1 cellular context compared by ENCODE assay signal in the genomic region with DNA sequence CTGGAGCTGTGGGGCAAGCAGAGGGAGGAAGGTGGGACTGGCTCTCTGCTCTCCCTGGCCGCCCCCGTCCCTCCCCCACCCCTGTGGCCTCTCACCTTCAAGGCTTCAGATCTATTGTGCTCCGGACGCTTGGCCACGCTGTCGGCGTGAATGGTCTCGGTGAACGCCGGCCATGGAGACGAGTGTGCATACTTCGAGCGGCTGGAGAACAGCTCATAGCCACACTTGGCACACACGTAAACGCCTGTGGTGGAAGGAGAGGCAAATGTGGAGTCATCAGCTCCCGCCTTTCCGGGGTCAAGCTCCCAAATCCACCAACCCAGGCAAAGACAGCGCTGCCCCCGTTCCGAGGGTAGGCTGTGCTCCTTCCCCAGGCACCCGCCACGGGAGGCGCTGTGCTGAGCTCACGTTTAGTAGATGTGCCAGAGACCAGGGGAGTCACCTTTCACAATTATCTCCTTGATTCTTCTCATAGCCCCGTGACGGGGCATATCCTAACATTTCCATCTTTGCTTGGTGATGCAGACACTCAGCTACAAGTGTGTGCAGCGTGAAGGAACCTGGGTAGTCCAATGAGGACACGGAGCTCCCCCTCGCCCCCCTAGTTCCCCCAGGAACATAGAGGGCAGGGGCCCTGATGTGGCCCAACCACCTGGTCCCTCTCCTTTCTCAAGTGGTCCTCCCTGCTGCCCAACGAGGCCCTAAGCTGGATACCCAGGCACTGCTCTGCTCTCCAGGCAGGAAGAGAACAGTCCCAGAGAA.
TF ChIP-seq lines count a peak whose summit lies in the region.

No MANE protein-coding gene starts in this region.

TF ChIP-seq in HepG2, 621 proteins besides CTCF, POLR2A, EP300 and RAD21 (continued from another document):
- TF ChIP-seq, protein P1, sequence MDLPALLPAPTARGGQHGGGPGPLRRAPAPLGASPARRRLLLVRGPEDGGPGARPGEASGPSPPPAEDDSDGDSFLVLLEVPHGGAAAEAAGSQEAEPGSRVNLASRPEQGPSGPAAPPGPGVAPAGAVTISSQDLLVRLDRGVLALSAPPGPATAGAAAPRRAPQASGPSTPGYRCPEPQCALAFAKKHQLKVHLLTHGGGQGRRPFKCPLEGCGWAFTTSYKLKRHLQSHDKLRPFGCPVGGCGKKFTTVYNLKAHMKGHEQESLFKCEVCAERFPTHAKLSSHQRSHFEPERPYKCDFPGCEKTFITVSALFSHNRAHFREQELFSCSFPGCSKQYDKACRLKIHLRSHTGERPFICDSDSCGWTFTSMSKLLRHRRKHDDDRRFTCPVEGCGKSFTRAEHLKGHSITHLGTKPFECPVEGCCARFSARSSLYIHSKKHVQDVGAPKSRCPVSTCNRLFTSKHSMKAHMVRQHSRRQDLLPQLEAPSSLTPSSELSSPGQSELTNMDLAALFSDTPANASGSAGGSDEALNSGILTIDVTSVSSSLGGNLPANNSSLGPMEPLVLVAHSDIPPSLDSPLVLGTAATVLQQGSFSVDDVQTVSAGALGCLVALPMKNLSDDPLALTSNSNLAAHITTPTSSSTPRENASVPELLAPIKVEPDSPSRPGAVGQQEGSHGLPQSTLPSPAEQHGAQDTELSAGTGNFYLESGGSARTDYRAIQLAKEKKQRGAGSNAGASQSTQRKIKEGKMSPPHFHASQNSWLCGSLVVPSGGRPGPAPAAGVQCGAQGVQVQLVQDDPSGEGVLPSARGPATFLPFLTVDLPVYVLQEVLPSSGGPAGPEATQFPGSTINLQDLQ (CRISPR knock-in tag; IDR thresholded peaks at IDR 0.05): no peak
- TF ChIP-seq ZNF781 (CRISPR knock-in tag; IDR thresholded peaks at IDR 0.05; ENCODE audit: borderline replicate concordance, not compliant biosample characterization): no peak
- no peak for TF ChIP-seq ZFP1 (CRISPR knock-in tag; IDR thresholded peaks at IDR 0.05)
